Comparison of ENCODE assay signal across 8 cellular contexts in genomic region chr12:26298785-26299621, GRCh38.
DNase-seq lines count a peak whose midpoint lies in the region; ATAC-seq lines count a peak whose summit lies in the region.

No MANE protein-coding gene starts in this region.

- H3K4me1 Mint-ChIP-seq in T-helper 2 cell treated with Interferon-gamma antibody and Interleukin-4, amounts not matched to agents 5 μg/mL and 100 μg/mL, for 36 hours (ENCODE audit: low read depth): peaks cover 20% of the 10 kb centered on the region

- peak overlapping the region; percentile 66 for H3K4me3 Mint-ChIP-seq in T-helper 2 cell treated with Interferon-gamma antibody and Interleukin-4, amounts not matched to agents 5 μg/mL and 100 μg/mL, for 36 hours

- peak overlapping the region; percentile 19 for H3K4me3 ChIP-seq in rectal smooth muscle tissue (ENCODE audit: low read length)

- H3K9ac ChIP-seq in rectal smooth muscle tissue (ENCODE audit: low read length): no peak overlapping the region

- no peaks in the 10 kb centered on the region for H3K36me3 Mint-ChIP-seq in T-helper 2 cell treated with Interferon-gamma antibody and Interleukin-4, amounts not matched to agents 5 μg/mL and 100 μg/mL, for 36 hours (ENCODE audit: low read depth)

- H3K27me3 ChIP-seq in rectal smooth muscle tissue (ENCODE audit: control insufficient read depth, insufficient read depth, low read length): no peaks in the 10 kb centered on the region

- H3K27me3 Mint-ChIP-seq in T-helper 2 cell treated with Interferon-gamma antibody and Interleukin-4, amounts not matched to agents 5 μg/mL and 100 μg/mL, for 36 hours (ENCODE audit: low read depth): peaks cover 30% of the 10 kb centered on the region

- peak overlapping the region; percentile 78 for H3K27ac ChIP-seq in rectal smooth muscle tissue (ENCODE audit: low read depth, low read length)

- H3K4me1 ChIP-seq in rectal smooth muscle tissue (ENCODE audit: control insufficient read depth, insufficient read depth, low read length): peaks cover 9% of the 10 kb centered on the region

- peak overlapping the region; percentile 53 for H3K27ac Mint-ChIP-seq in T-helper 2 cell treated with Interferon-gamma antibody and Interleukin-4, amounts not matched to agents 5 μg/mL and 100 μg/mL, for 36 hours

- no peaks in the 10 kb centered on the region for H3K36me3 ChIP-seq in rectal smooth muscle tissue (ENCODE audit: control insufficient read depth, insufficient read depth, low read length)

- DNase-seq in EL: peak; percentile 88
- peak; percentile 19 for DNase-seq in T-helper 2 cell treated with Interferon-gamma antibody and Interleukin-4, amounts not matched to agents 5 μg/mL and 100 μg/mL, for 36 hours (ENCODE audit: low spot score)
- DNase-seq in fibroblast of the conjunctiva (ENCODE audit: low read depth): peak; percentile 44
- DNase-seq in UCSD-AML1 (lab: John Stamatoyannopoulos, UW; ENCODE audit: unreplicated experiment): no peak
- no peak for DNase-seq in mucosa of gallbladder (ENCODE audit: low spot score)

- ATAC-seq in GM21447 (IDR thresholded peaks at IDR 0.05; ENCODE audit: unreplicated experiment): peak; percentile 99
- ATAC-seq in HG03565 (IDR thresholded peaks at IDR 0.05; ENCODE audit: unreplicated experiment): peak; percentile 97

- H3K9me3 Mint-ChIP-seq in T-helper 2 cell treated with Interferon-gamma antibody and Interleukin-4, amounts not matched to agents 5 μg/mL and 100 μg/mL, for 36 hours: no peaks in the 10 kb centered on the region

Comparison
In these comparisons a context has a peak if more than half of its experiments do, and no peak if none do; other contexts are left out.
1. DNase-seq: peak in EL (single experiment), T-helper 2 cell treated with Interferon-gamma antibody and Interleukin-4, amounts not matched to agents 5 μg/mL and 100 μg/mL, for 36 hours (single experiment) and fibroblast of the conjunctiva (single experiment); none in UCSD-AML1 (single experiment) and mucosa of gallbladder (single experiment).